14 cellular contexts compared by ENCODE assay signal in the genomic region with DNA sequence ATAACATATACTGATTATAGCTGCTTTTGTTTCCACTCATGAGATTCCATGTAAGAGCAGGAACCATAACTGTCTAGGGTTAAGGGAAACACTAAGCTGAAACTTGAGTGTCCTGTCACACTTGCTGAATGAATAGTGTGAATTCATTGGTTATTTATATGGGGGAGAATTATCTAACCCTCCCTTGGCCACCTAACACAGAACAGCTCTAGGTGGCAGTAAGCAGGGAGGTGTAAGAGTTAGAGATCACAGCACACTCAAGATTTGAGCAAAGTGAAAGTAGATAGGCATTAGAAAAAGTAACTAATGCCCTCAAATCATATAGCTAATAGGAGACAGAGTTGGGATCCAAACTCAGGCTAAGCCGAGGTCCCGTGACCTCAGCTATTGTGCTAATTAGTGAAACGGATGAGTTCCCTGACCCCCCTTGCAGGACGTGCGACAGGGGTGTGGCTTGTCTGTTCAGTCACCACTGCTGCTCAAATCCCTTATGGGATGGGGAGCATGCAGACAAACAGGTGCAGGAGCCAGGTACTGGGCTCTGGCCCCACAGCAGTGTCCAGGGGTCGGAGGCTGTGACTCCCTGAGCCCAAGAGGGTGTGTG. TPM values are rescaled to one million over a fixed set of nuclear protein-coding genes. Genes with fewer than 3 reads are reported as not detected.
DNase-seq lines count a peak whose midpoint lies in the region; ATAC-seq, FAIRE-seq and TF ChIP-seq lines count a peak whose summit lies in the region.
"Had no signal": no experiment of that assay in that cellular context is flagged by ENCODE, and none has a peak within 500 bp of the region (broad histone marks: within the 10 kb centered on the region; RNA-seq: fewer than 3 reads in every experiment).

No MANE protein-coding gene starts in this region.

- in situ Hi-C loops in Panc1 (cut with HindIII; ENCODE audit: low pct_unique_long_range_greater_than_20kb, low sequenced_read_pairs): no loop called here

- H3K4me2 ChIP-seq in hepatocyte: peak overlapping the region; percentile 23

- intact Hi-C loops in Panc1 (cut with micrococcal nuclease; ENCODE audit: unreplicated experiment): no loop called here
- intact Hi-C loops in pancreas (cut with DNase I): no loop called here
- intact Hi-C loops in activated CD4-positive, alpha-beta T cell treated with anti-CD3 and anti-CD28 coated beads for 36 hours (cut with DNase I, micrococcal nuclease): no loop called here

- 59% methylated on average over 6 of the region's 6 CpGs for WGBS in hepatocyte (ENCODE audit: low lambda C conversion rate, missing lambda C conversion rate)
- WGBS in pancreas, 2 donors: 26 to 52% methylated on average over 6 of the region's 6 CpGs

- no peak overlapping the region for H2AFZ ChIP-seq in hepatocyte

- H3K27ac ChIP-seq in Panc1 (ENCODE audit: low read length): no peak overlapping the region
- no peak overlapping the region for H3K27ac ChIP-seq in hepatocyte
- H3K27ac ChIP-seq in pancreas: no peak overlapping the region

- no peaks in the 10 kb centered on the region for H3K36me3 Mint-ChIP-seq in stimulated activated memory B cell treated with anti-CD40 and anti-IgM and Interleukin-4, amounts not matched to agents 10 μg/mL and 1 μg/mL and 100 μg/mL, for 72 hours
- no peaks in the 10 kb centered on the region for H3K36me3 Mint-ChIP-seq in activated CD4-positive, alpha-beta T cell treated with anti-CD3 and anti-CD28 coated beads for 36 hours (ENCODE audit: low read depth)
- H3K36me3 Mint-ChIP-seq: activated naive CD4-positive, alpha-beta T cell treated with anti-CD3 and anti-CD28 coated beads, Interleukin-2, amount 50 U/mL, for 72 hours had no signal

- no peaks in the 10 kb centered on the region for H3K9me3 Mint-ChIP-seq in stimulated activated memory B cell treated with anti-CD40 and anti-IgM and Interleukin-4, amounts not matched to agents 10 μg/mL and 1 μg/mL and 100 μg/mL, for 72 hours
- H3K9me3 Mint-ChIP-seq in activated CD4-positive, alpha-beta T cell treated with anti-CD3 and anti-CD28 coated beads for 36 hours (ENCODE audit: low read depth): no peaks in the 10 kb centered on the region
- H3K9me3 Mint-ChIP-seq: activated naive CD4-positive, alpha-beta T cell treated with anti-CD3 and anti-CD28 coated beads, Interleukin-2, amount 50 U/mL, for 72 hours; nephron had no signal

- H3K4me1 Mint-ChIP-seq in stimulated activated memory B cell treated with anti-CD40 and anti-IgM and Interleukin-4, amounts not matched to agents 10 μg/mL and 1 μg/mL and 100 μg/mL, for 72 hours: no peaks in the 10 kb centered on the region
- no peaks in the 10 kb centered on the region for H3K4me1 Mint-ChIP-seq in activated CD4-positive, alpha-beta T cell treated with anti-CD3 and anti-CD28 coated beads for 36 hours

- no peaks in the 10 kb centered on the region for H3K9me2 ChIP-seq in hepatocyte (replicated peaks; ENCODE audit: insufficient read depth)

- TF ChIP-seq CTCF in Panc1 (IDR thresholded peaks at IDR 0.05): no peak; the same call in 1 of the 2 replicates
- TF ChIP-seq CTCF in hepatocyte (IDR thresholded peaks at IDR 0.05; ENCODE audit: poor library complexity): no peak
- no peak for TF ChIP-seq CTCF in pancreas (IDR thresholded peaks at IDR 0.05)

- no peaks in the 10 kb centered on the region for H3K9me3 ChIP-seq in Panc1 (ENCODE audit: control insufficient read depth, insufficient read depth, low read depth, low read length)
- no peaks in the 10 kb centered on the region for H3K9me3 ChIP-seq in hepatocyte (ENCODE audit: low read depth)
- H3K9me3 ChIP-seq in pancreas: no peaks in the 10 kb centered on the region

- no peaks in the 10 kb centered on the region for H3K79me2 ChIP-seq in hepatocyte

- no peak for FAIRE-seq in pancreas (lab: Jason Lieb, UNC)

- H3K27me3 ChIP-seq in Panc1 (ENCODE audit: control insufficient read depth, insufficient read depth, low read length): no peaks in the 10 kb centered on the region
- no peaks in the 10 kb centered on the region for H3K27me3 ChIP-seq in hepatocyte
- H3K27me3 ChIP-seq in pancreas: no peaks in the 10 kb centered on the region

- no peaks in the 10 kb centered on the region for H4K20me1 ChIP-seq in hepatocyte (ENCODE audit: insufficient read depth, poor library complexity, severe bottlenecking)

- no peaks in the 10 kb centered on the region for H3K36me3 ChIP-seq in Panc1 (ENCODE audit: control insufficient read depth, insufficient read depth, low read length)
- no peaks in the 10 kb centered on the region for H3K36me3 ChIP-seq in hepatocyte (replicated peaks; ENCODE audit: insufficient read depth, low read depth)
- H3K36me3 ChIP-seq in pancreas: no peaks in the 10 kb centered on the region

- H3K4me1 ChIP-seq in Panc1 (ENCODE audit: control insufficient read depth, insufficient read depth, low read length) (no peaks in the 10 kb centered on the region; the same call in 1 of the 2 replicates), hepatocyte (ENCODE audit: insufficient read depth) (no peaks in the 10 kb centered on the region), pancreas (no peaks in the 10 kb centered on the region)

- H3K4me3 ChIP-seq in Panc1 (ENCODE audit: low read depth in 2 of 2, low read length in 2 of 2) (peak overlapping the region; percentile 28 to 50), hepatocyte (no peak overlapping the region), pancreas (peak overlapping the region in 2 of 4 donors; percentile 16 to 24)

- no peak overlapping the region for H3K27ac Mint-ChIP-seq in stimulated activated memory B cell treated with anti-CD40 and anti-IgM and Interleukin-4, amounts not matched to agents 10 μg/mL and 1 μg/mL and 100 μg/mL, for 72 hours
- no peak overlapping the region for H3K27ac Mint-ChIP-seq in activated CD4-positive, alpha-beta T cell treated with anti-CD3 and anti-CD28 coated beads for 36 hours
- H3K27ac Mint-ChIP-seq: activated naive CD4-positive, alpha-beta T cell treated with anti-CD3 and anti-CD28 coated beads, Interleukin-2, amount 50 U/mL, for 72 hours; nephron had no signal

- CTCF ChIA-PET in Panc1 (lab: Charles Lee): no interaction called here
- CTCF ChIA-PET in activated CD4-positive, alpha-beta T cell treated with anti-CD3 and anti-CD28 coated beads for 36 hours (lab: Charles Lee): no interaction called here

- POLR2A ChIA-PET in Panc1 (lab: Charles Lee): no interaction called here
- POLR2A ChIA-PET in activated CD4-positive, alpha-beta T cell treated with anti-CD3 and anti-CD28 coated beads for 36 hours (lab: Charles Lee): no interaction called here

- DNase-seq in ELF-1 (ENCODE audit: low read depth, low spot score) (peak; percentile 14), Panc1 (ENCODE audit: low read depth, low spot score) (no peak), hepatocyte (ENCODE audit: low spot score) (no peak), pancreas (no peak), NOMO-1 treated with DMSO at 0.1 percent for 48 hours (lab: John Stamatoyannopoulos, UW; ENCODE audit: unreplicated experiment) (no peak)
- DNase-seq in activated CD4-positive, alpha-beta T cell treated with anti-CD3 and anti-CD28 coated beads for 48 hours: no peak
- DNase-seq in activated CD4-positive, alpha-beta T cell treated with anti-CD3 and anti-CD28 coated beads for 36 hours: no peak
- DNase-seq: DMS153; GOT3; NK-92 treated with Interleukin-12 subunit alpha and Interleukin-12 subunit beta, amount 100 ng/mL, for 24 hours; stimulated activated naive CD8-positive, alpha-beta T cell treated with anti-CD3 and anti-CD28 coated beads, Interleukin-15, Interleukin-2, amounts not matched to agents 100 U/mL and 50 U/mL, for 24 hours had no signal

- ATAC-seq in Panc1: peak; percentile 68; the same call in 1 of the 2 replicates
- peak in 3 of 4 donors; percentile 20 to 36 (median 36) for ATAC-seq in pancreas
- ATAC-seq in stimulated activated memory B cell treated with anti-CD40 and anti-IgM and Interleukin-4, amounts not matched to agents 10 μg/mL and 1 μg/mL and 100 μg/mL, for 72 hours: no peak
- ATAC-seq in activated CD4-positive, alpha-beta T cell treated with anti-CD3 and anti-CD28 coated beads for 36 hours: no peak
- ATAC-seq: activated naive CD4-positive, alpha-beta T cell treated with anti-CD3 and anti-CD28 coated beads, Interleukin-2, amount 50 U/mL, for 72 hours; stimulated activated naive CD8-positive, alpha-beta T cell treated with anti-CD3 and anti-CD28 coated beads, Interleukin-15, Interleukin-2, amounts not matched to agents 100 U/mL and 50 U/mL, for 24 hours had no signal

- peaks cover 33% of the 10 kb centered on the region for H3K27me3 Mint-ChIP-seq in stimulated activated memory B cell treated with anti-CD40 and anti-IgM and Interleukin-4, amounts not matched to agents 10 μg/mL and 1 μg/mL and 100 μg/mL, for 72 hours
- peaks cover 7% of the 10 kb centered on the region for H3K27me3 Mint-ChIP-seq in activated CD4-positive, alpha-beta T cell treated with anti-CD3 and anti-CD28 coated beads for 36 hours

- no TSS peak for BruUV-seq in Panc1 (replicated peaks; lab: Mats Ljungman, UMichigan)

- H3K4me3 Mint-ChIP-seq in stimulated activated memory B cell treated with anti-CD40 and anti-IgM and Interleukin-4, amounts not matched to agents 10 μg/mL and 1 μg/mL and 100 μg/mL, for 72 hours: no peak overlapping the region
- no peak overlapping the region for H3K4me3 Mint-ChIP-seq in activated CD4-positive, alpha-beta T cell treated with anti-CD3 and anti-CD28 coated beads for 36 hours
- H3K4me3 Mint-ChIP-seq: nephron had no signal

RNA-seq across cellular contexts. Expression of a gene that starts 27.7 kb away (rescaled TPM):
- total RNA-seq in Panc1 (2021; ENCODE audit: unreplicated experiment): 26.6 TPM
- polyA plus RNA-seq in Panc1 (2012; ENCODE audit: insufficient read length): 17.1 TPM
- total RNA-seq in hepatocyte: 28.5 and 29.8 TPM in 2 replicates
- 33.5 and 35.4 TPM in 2 replicates for polyA plus RNA-seq in hepatocyte
- total RNA-seq in pancreas: 10 to 100 TPM in 4 of 6 donors, 1 to 10 TPM in 2; 8.8 to 17.6 (median 10.7) TPM
- 1 to 10 TPM; 7.2 to 9.3 TPM for polyA plus RNA-seq in pancreas
- 1 to 10 TPM; 6.9 to 9.4 TPM for total RNA-seq in activated CD4-positive, alpha-beta T cell treated with anti-CD3 and anti-CD28 coated beads for 36 hours

RNA-seq across cellular contexts. Expression of a gene that starts 41.3 kb away (rescaled TPM):
- total RNA-seq in Panc1 (2021; ENCODE audit: unreplicated experiment): 10.5 TPM
- 6.7 TPM for polyA plus RNA-seq in Panc1 (2012; ENCODE audit: insufficient read length)
- total RNA-seq in hepatocyte: 26.6 and 29.9 TPM in 2 replicates
- polyA plus RNA-seq in hepatocyte: 14.3 and 25.1 TPM in 2 replicates
- total RNA-seq in pancreas: 10 to 100 TPM in 5 of 6 donors, 1 to 10 TPM in 1; 8.5 to 14.1 (median 11.6) TPM
- 10 to 100 TPM in 1 of 2 donors, 1 to 10 TPM in 1; 8.4 to 10.4 TPM for polyA plus RNA-seq in pancreas
- 1 to 10 TPM; 8.6 to 9.8 TPM for total RNA-seq in activated CD4-positive, alpha-beta T cell treated with anti-CD3 and anti-CD28 coated beads for 36 hours

Comparison
In these comparisons a context has a peak if more than half of its experiments do, and no peak if none do; other contexts are left out.
1. ATAC-seq: peak in Panc1 (single experiment) and pancreas (3 of 4); none in stimulated activated memory B cell treated with anti-CD40 and anti-IgM and Interleukin-4, amounts not matched to agents 10 μg/mL and 1 μg/mL and 100 μg/mL, for 72 hours (single experiment) and activated CD4-positive, alpha-beta T cell treated with anti-CD3 and anti-CD28 coated beads for 36 hours (single experiment).